ENCODE assay signal across 15 cellular contexts in genomic region chr15:62483817-62484216, GRCh38.
DNase-seq lines count a peak whose midpoint lies in the region; ATAC-seq and TF ChIP-seq lines count a peak whose summit lies in the region.
"Had no signal": no experiment of that assay in that cellular context is flagged by ENCODE, and none has a peak within 500 bp of the region (broad histone marks: within the 10 kb centered on the region; RNA-seq: fewer than 3 reads in every experiment).

No MANE protein-coding gene starts in this region.

- peaks cover 6% of the 10 kb centered on the region for H3K36me3 Mint-ChIP-seq in neural progenitor cell

- peaks cover 7% of the 10 kb centered on the region for H3K9me1 ChIP-seq in IMR-90 (ENCODE audit: insufficient read depth, low read length)

- peaks cover 10 to 13% of the 10 kb centered on the region in 2 experiments; a peak in 2 of 4 replicates for H3K79me1 ChIP-seq in IMR-90 (ENCODE audit: low read depth in 1 of 2, low read length in 2 of 2)

- peak overlapping the region; percentile 65 for H2AFZ ChIP-seq in IMR-90 (replicated peaks; ENCODE audit: low read length, poor library complexity)
- H2AFZ ChIP-seq in neural progenitor cell (replicated peaks), result no peak overlapping the region
- H2AFZ ChIP-seq: parathyroid adenoma had no signal

- no peak overlapping the region for H4K91ac ChIP-seq in IMR-90 (ENCODE audit: insufficient read depth, low read depth, low read length)

- TF ChIP-seq POLR2A in IMR-90 (IDR thresholded peaks at IDR 0.05; ENCODE audit: low read depth, low read length), result no peak

- H3K4me2 ChIP-seq in IMR-90 (ENCODE audit: low read depth, low read length), result no peak overlapping the region
- H3K4me2 ChIP-seq in neural progenitor cell, result peak overlapping the region; percentile 1

- TF ChIP-seq RAD21 in IMR-90 (IDR thresholded peaks at IDR 0.05; ENCODE audit: low read length), result no peak

- intact Hi-C loops in A673 (cut with micrococcal nuclease; ENCODE audit: unreplicated experiment) (no loop called here), IMR-90 (cut with micrococcal nuclease) (no loop called here)

- no peak overlapping the region for H3K4me3 Mint-ChIP-seq in neural progenitor cell
- H3K4me3 Mint-ChIP-seq: T-helper 2 cell treated with Interferon-gamma antibody and Interleukin-4, amounts not matched to agents 5 μg/mL and 100 μg/mL, for 36 hours had no signal

- H3K36me3 ChIP-seq in A673 (ENCODE audit: insufficient read depth, low read length, poor library complexity, severe bottlenecking), result no peaks in the 10 kb centered on the region
- H3K36me3 ChIP-seq in IMR-90 (ENCODE audit: control insufficient read depth, insufficient read depth, low read length), result no peaks in the 10 kb centered on the region
- no peaks in the 10 kb centered on the region for H3K36me3 ChIP-seq in neural progenitor cell

- peaks cover 42% of the 10 kb centered on the region for H3K4me1 Mint-ChIP-seq in neural progenitor cell

- peaks cover 4% of the 10 kb centered on the region for H3K27me3 Mint-ChIP-seq in neural progenitor cell (ENCODE audit: insufficient read depth, low read depth)

- H2BK15ac ChIP-seq in IMR-90 (ENCODE audit: low read depth, low read length), result no peak overlapping the region

- DNase-seq in A673 (ENCODE audit: low spot score) (peak; percentile 40), IMR-90 (peak; percentile 21), fibroblast of mammary gland (ENCODE audit: low read depth) (peak; percentile 72), neural progenitor cell (ENCODE audit: low spot score) (no peak), NCI-H1417 (lab: John Stamatoyannopoulos, UW) (no peak), GM10248 (ENCODE audit: extremely low spot score) (no peak), H4 (ENCODE audit: low spot score) (no peak)
- DNase-seq: ACHN; activated CD4-positive, alpha-beta T cell treated with anti-CD3 and anti-CD28 coated beads for 48 hours; GF-D8; glutamatergic neuron; NCI-H2081 treated with DMSO at 0.1 percent for 48 hours had no signal

- H3K9me3 Mint-ChIP-seq in neural progenitor cell, result peaks cover 6% of the 10 kb centered on the region
- H3K9me3 Mint-ChIP-seq: T-helper 2 cell treated with Interferon-gamma antibody and Interleukin-4, amounts not matched to agents 5 μg/mL and 100 μg/mL, for 36 hours had no signal

- peak overlapping the region; percentile 58 for H3K27ac Mint-ChIP-seq in neural progenitor cell
- H3K27ac Mint-ChIP-seq: T-helper 2 cell treated with Interferon-gamma antibody and Interleukin-4, amounts not matched to agents 5 μg/mL and 100 μg/mL, for 36 hours had no signal

- no peak overlapping the region for H3K23ac ChIP-seq in IMR-90 (ENCODE audit: low read depth, low read length)

- no CpG with 5 or more reads among the region's 4 CpGs for WGBS in IMR-90 (ENCODE audit: extremely low coverage in 2 of 2, insufficient read length in 1 of 2), 2 experiments

- H4K5ac ChIP-seq in IMR-90 (ENCODE audit: low read depth, low read length), result no peak overlapping the region; the same call in 1 of the 2 replicates

- H3K9me3 ChIP-seq in A673 (ENCODE audit: low read depth, low read length, poor library complexity, severe bottlenecking), result no peaks in the 10 kb centered on the region
- no peaks in the 10 kb centered on the region for H3K9me3 ChIP-seq in IMR-90 (ENCODE audit: control insufficient read depth, insufficient read depth, low read length)
- H3K9me3 ChIP-seq in neural progenitor cell (ENCODE audit: low read depth), result no peaks in the 10 kb centered on the region

- ATAC-seq in IMR-90 (ENCODE audit: low read depth) (peak; percentile 32), GM19023 (IDR thresholded peaks at IDR 0.05; ENCODE audit: unreplicated experiment) (no peak)

- H3K27ac ChIP-seq in A673 (ENCODE audit: low read depth, low read length, poor library complexity, severe bottlenecking) (no peak overlapping the region), IMR-90 (ENCODE audit: insufficient read depth, low read length) (no peak overlapping the region), neural progenitor cell (no peak overlapping the region)
- H3K27ac ChIP-seq: parathyroid adenoma had no signal

- no peak overlapping the region for H3K18ac ChIP-seq in IMR-90 (ENCODE audit: low read depth, low read length)

- BruUV-seq in A673 (replicated peaks; lab: Mats Ljungman, UMichigan) (no TSS peak), IMR-90 (replicated peaks; lab: Mats Ljungman, UMichigan) (no TSS peak)

- H2BK120ac ChIP-seq in IMR-90 (ENCODE audit: low read depth, low read length), result no peak overlapping the region

- no peak overlapping the region for H2AK9ac ChIP-seq in IMR-90 (replicated peaks; ENCODE audit: low read depth, low read length, poor library complexity)

- no peak overlapping the region for H4K8ac ChIP-seq in IMR-90 (ENCODE audit: low read depth in 2 of 2, low read length in 2 of 2)

- no peak for TF ChIP-seq CTCF in A673 (conservative IDR thresholded peaks at IDR 0.05; ENCODE audit: low read depth, low read length)
- TF ChIP-seq CTCF in IMR-90 (conservative IDR thresholded peaks at IDR 0.05; ENCODE audit: low read depth, low read length), result no peak
- no peak for TF ChIP-seq CTCF in fibroblast of mammary gland (conservative IDR thresholded peaks at IDR 0.05; ENCODE audit: control insufficient read depth, insufficient read depth, low read depth, low read length)
- no peak for TF ChIP-seq CTCF in neural progenitor cell (IDR thresholded peaks at IDR 0.05)
- TF ChIP-seq CTCF in GM10248 (IDR thresholded peaks at IDR 0.05; ENCODE audit: control extremely low read depth, extremely low read depth, low read depth, missing control alignments), result no peak

- no peak overlapping the region for H3K56ac ChIP-seq in IMR-90 (ENCODE audit: extremely low read depth, insufficient read depth, low read length)

- no peak overlapping the region for H3K9ac ChIP-seq in IMR-90 (ENCODE audit: low read depth, low read length)
- no peak overlapping the region for H3K9ac ChIP-seq in neural progenitor cell
- H3K9ac ChIP-seq: parathyroid adenoma had no signal

- peaks cover 18% of the 10 kb centered on the region for H3F3A ChIP-seq in neural progenitor cell (ENCODE audit: low read depth)

- POLR2A ChIA-PET in A673 (lab: Charles Lee; ENCODE audit: low non-redundant PET), result no interaction called here
- POLR2A ChIA-PET in IMR-90 (lab: Charles Lee; ENCODE audit: unreplicated experiment), result no interaction called here
- POLR2A ChIA-PET in GM10248 (lab: Yijun Ruan, JAX), result no interaction called here

- no peak overlapping the region for H3K4ac ChIP-seq in IMR-90 (ENCODE audit: low read depth, low read length)

- H3K4me1 ChIP-seq in A673 (ENCODE audit: insufficient read depth, low read length, poor library complexity, severe bottlenecking) (peaks cover 2% of the 10 kb centered on the region), IMR-90 (ENCODE audit: control insufficient read depth, insufficient read depth, low read length) (peaks cover 13% of the 10 kb centered on the region), neural progenitor cell (peaks cover 22% of the 10 kb centered on the region)
- H3K4me1 ChIP-seq: parathyroid adenoma had no signal

- CTCF ChIA-PET in A673 (lab: Charles Lee), result no interaction called here
- CTCF ChIA-PET in IMR-90 (lab: Yijun Ruan, JAX), result no interaction called here
- CTCF ChIA-PET in GM10248 (lab: Yijun Ruan, JAX), result interaction anchor here (1.1 to 1.3 kb wide), 4 partner anchors 11 to 247 kb away, joined by 3 to 4 read pairs (median 3); no protein-coding TSS in a partner anchor

- no peak overlapping the region for H2AK5ac ChIP-seq in IMR-90 (ENCODE audit: low read depth, low read length)

- H2BK20ac ChIP-seq in IMR-90 (ENCODE audit: low read depth, low read length), result no peak overlapping the region

- H4K20me1 ChIP-seq in IMR-90 (ENCODE audit: insufficient read depth, low read length) (peaks cover 4% of the 10 kb centered on the region; the same call in 1 of the 2 replicates), neural progenitor cell (ENCODE audit: low read depth) (peaks cover 13% of the 10 kb centered on the region)

- H2BK5ac ChIP-seq in IMR-90 (ENCODE audit: low read depth, low read length, poor library complexity, severe bottlenecking), result no peak overlapping the region

- in situ Hi-C loops in IMR-90 (cut with MboI; ENCODE audit: low sequenced_read_pairs), result no loop called here

- H3K27me3 ChIP-seq in A673 (replicated peaks; ENCODE audit: insufficient read depth, low read depth, low read length, poor library complexity) (no peaks in the 10 kb centered on the region), IMR-90 (ENCODE audit: control insufficient read depth, insufficient read depth, low read length) (no peaks in the 10 kb centered on the region), neural progenitor cell (no peaks in the 10 kb centered on the region)

- dilution Hi-C loops in IMR-90 (cut with HindIII; ENCODE audit: low sequenced_read_pairs, unreplicated experiment), result no loop called here

- H3K79me2 ChIP-seq in neural progenitor cell (ENCODE audit: low read depth), result no peaks in the 10 kb centered on the region
- H3K79me2 ChIP-seq: parathyroid adenoma had no signal

- H3K4me3 ChIP-seq in A673 (ENCODE audit: low read depth, low read length, poor library complexity, severe bottlenecking) (no peak overlapping the region), IMR-90 (ENCODE audit: insufficient read depth, low read depth, low read length) (no peak overlapping the region), fibroblast of mammary gland (ENCODE audit: control insufficient read depth, low read depth, low read length) (no peak overlapping the region), neural progenitor cell (no peak overlapping the region)

- H3K14ac ChIP-seq in IMR-90 (replicated peaks; ENCODE audit: low read depth, low read length), result no peak overlapping the region

TF ChIP-seq in IMR-90, 13 proteins besides CTCF, POLR2A, EP300 and RAD21 (continues in another document):
- TF ChIP-seq SMC3 (IDR thresholded peaks at IDR 0.05; ENCODE audit: low read depth, low read length), result no peak
- TF ChIP-seq CEBPB (IDR thresholded peaks at IDR 0.05; ENCODE audit: low read depth, low read length), result no peak
- TF ChIP-seq MAZ (IDR thresholded peaks at IDR 0.05; ENCODE audit: borderline replicate concordance, low read depth, low read length), result no peak
- no peak for TF ChIP-seq MXI1 (IDR thresholded peaks at IDR 0.05; ENCODE audit: borderline replicate concordance, low read depth, low read length)
- no peak for TF ChIP-seq RCOR1 (IDR thresholded peaks at IDR 0.05; ENCODE audit: insufficient replicate concordance, low read length)
- no peak for TF ChIP-seq RFX5 (IDR thresholded peaks at IDR 0.05; ENCODE audit: low read depth, low read length)
- no peak for TF ChIP-seq MAFK (IDR thresholded peaks at IDR 0.05; ENCODE audit: low read depth, low read length)
- TF ChIP-seq, protein P1, sequence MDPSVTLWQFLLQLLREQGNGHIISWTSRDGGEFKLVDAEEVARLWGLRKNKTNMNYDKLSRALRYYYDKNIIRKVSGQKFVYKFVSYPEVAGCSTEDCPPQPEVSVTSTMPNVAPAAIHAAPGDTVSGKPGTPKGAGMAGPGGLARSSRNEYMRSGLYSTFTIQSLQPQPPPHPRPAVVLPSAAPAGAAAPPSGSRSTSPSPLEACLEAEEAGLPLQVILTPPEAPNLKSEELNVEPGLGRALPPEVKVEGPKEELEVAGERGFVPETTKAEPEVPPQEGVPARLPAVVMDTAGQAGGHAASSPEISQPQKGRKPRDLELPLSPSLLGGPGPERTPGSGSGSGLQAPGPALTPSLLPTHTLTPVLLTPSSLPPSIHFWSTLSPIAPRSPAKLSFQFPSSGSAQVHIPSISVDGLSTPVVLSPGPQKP (IDR thresholded peaks at IDR 0.05; ENCODE audit: borderline replicate concordance, low read depth, low read length), result no peak

Comparison
In these comparisons a context has a peak if more than half of its experiments do, and no peak if none do; other contexts are left out.
1. DNase-seq: peak in A673 (single experiment), IMR-90 (single experiment) and fibroblast of mammary gland (single experiment); none in neural progenitor cell (single experiment), NCI-H1417 (0 of 3), GM10248 (single experiment) and H4 (single experiment).